ENCODE assay signal across 17 cellular contexts in genomic region chr9:27540537-27540936, GRCh38. TPM values are rescaled to one million over a fixed set of nuclear protein-coding genes. Genes with fewer than 3 reads are reported as not detected.
DNase-seq lines count a peak whose midpoint lies in the region; ATAC-seq and TF ChIP-seq lines count a peak whose summit lies in the region.
"Had no signal": no experiment of that assay in that cellular context is flagged by ENCODE, and none has a peak within 500 bp of the region (broad histone marks: within the 10 kb centered on the region; RNA-seq: fewer than 3 reads in every experiment).

No MANE protein-coding gene starts in this region.

- H3K27me3 ChIP-seq in lower lobe of right lung (ENCODE audit: low read depth): no peaks in the 10 kb centered on the region
- H3K27me3 ChIP-seq in thoracic aorta (replicated peaks; ENCODE audit: insufficient read depth): no peaks in the 10 kb centered on the region
- no peaks in the 10 kb centered on the region for H3K27me3 ChIP-seq in H7 (ENCODE audit: control insufficient read depth, insufficient read depth, low read length)
- H3K27me3 ChIP-seq: BLaER1 had no signal

- no peak for ATAC-seq in lower lobe of right lung
- no peak for ATAC-seq in thoracic aorta (ENCODE audit: insufficient number of reproducible peaks, low FRiP score, low read depth)
- ATAC-seq in GM21717 (IDR thresholded peaks at IDR 0.05; ENCODE audit: unreplicated experiment): no peak

- peaks cover 41% of the 10 kb centered on the region for H3K4me1 ChIP-seq in lower lobe of right lung
- H3K4me1 ChIP-seq in thoracic aorta (ENCODE audit: control insufficient read depth in 1 of 2, low read depth in 2 of 2): peaks cover 36 to 65% of the 10 kb centered on the region in 2 donors
- H3K4me1 ChIP-seq: BLaER1 had no signal

- H3K9me3 Mint-ChIP-seq in dendritic cell treated with granulocyte-macrophage colony-stimulating factor and Interleukin-4, amounts not matched to agents 40 ng/mL and 50 ng/mL, for 4 days: no peaks in the 10 kb centered on the region

- TF ChIP-seq CTCF in lower lobe of right lung (IDR thresholded peaks at IDR 0.05) (no peak), thoracic aorta (IDR thresholded peaks at IDR 0.05) (no peak)

- DNase-seq in M059J (ENCODE audit: low read depth) (peak; percentile 39), lower lobe of right lung (no peak), thoracic aorta (ENCODE audit: low spot score) (no peak), H7 (no peak), foreskin melanocyte (no peak)
- no peak for DNase-seq in activated CD4-positive, alpha-beta T cell treated with anti-CD3 and anti-CD28 coated beads for 1 hour
- DNase-seq: activated CD4-positive, CD25-positive, alpha-beta regulatory T cell treated with anti-CD3 and anti-CD28 coated beads, Interleukin-2, amount 50 U/mL, for 72 hours; activated effector memory CD4-positive, alpha-beta T cell treated with Interleukin-2 at 50 U/mL for 16 hours; NCI-H2081; NCI-H526; T1000 had no signal

- peaks cover 87% of the 10 kb centered on the region for H3K36me3 Mint-ChIP-seq in dendritic cell treated with granulocyte-macrophage colony-stimulating factor and Interleukin-4, amounts not matched to agents 40 ng/mL and 50 ng/mL, for 4 days (ENCODE audit: low read depth)

- peaks cover 24% of the 10 kb centered on the region for H3K4me1 Mint-ChIP-seq in dendritic cell treated with granulocyte-macrophage colony-stimulating factor and Interleukin-4, amounts not matched to agents 40 ng/mL and 50 ng/mL, for 4 days (ENCODE audit: low read depth)

- intact Hi-C loops in dendritic cell treated with granulocyte-macrophage colony-stimulating factor and Interleukin-4, amounts not matched to agents 40 ng/mL and 50 ng/mL, for 4 days (cut with micrococcal nuclease): loop anchor here (10.0 kb wide), 1 partner anchor 534 kb away; no protein-coding TSS in a partner anchor
- intact Hi-C loops in lower lobe of right lung (cut with DNase I): no loop called here

- no peaks in the 10 kb centered on the region for H3K27me3 Mint-ChIP-seq in dendritic cell treated with granulocyte-macrophage colony-stimulating factor and Interleukin-4, amounts not matched to agents 40 ng/mL and 50 ng/mL, for 4 days

- H3K27ac ChIP-seq in lower lobe of right lung (peak overlapping the region; percentile 53), thoracic aorta (peak overlapping the region; percentile 56 to 88)
- H3K27ac ChIP-seq: BLaER1 had no signal

- H3K4me3 ChIP-seq in lower lobe of right lung (no peak overlapping the region), thoracic aorta (peak overlapping the region; percentile 43), H7 (ENCODE audit: insufficient read depth, low read depth, low read length) (no peak overlapping the region)
- H3K4me3 ChIP-seq: BLaER1 had no signal

- H3K4me3 Mint-ChIP-seq in dendritic cell treated with granulocyte-macrophage colony-stimulating factor and Interleukin-4, amounts not matched to agents 40 ng/mL and 50 ng/mL, for 4 days: no peak overlapping the region

- H3K9me3 ChIP-seq in lower lobe of right lung (no peaks in the 10 kb centered on the region), thoracic aorta (no peaks in the 10 kb centered on the region)
- H3K9me3 ChIP-seq: BLaER1 had no signal

- H3K36me3 ChIP-seq in lower lobe of right lung (peaks cover 12% of the 10 kb centered on the region), thoracic aorta (no peaks in the 10 kb centered on the region), H7 (replicated peaks; ENCODE audit: control insufficient read depth, insufficient read depth, low read length) (peaks cover 3% of the 10 kb centered on the region; the same call in 1 of the 2 replicates)

- H3K27ac Mint-ChIP-seq in dendritic cell treated with granulocyte-macrophage colony-stimulating factor and Interleukin-4, amounts not matched to agents 40 ng/mL and 50 ng/mL, for 4 days: peak overlapping the region; percentile 26

RNA-seq across cellular contexts. Expression of gene MOB3B, which starts 10.9 kb away (rescaled TPM):
- 0.15 and 0.25 TPM in 2 replicates for total RNA-seq in M059J (2014; rRNA removed; shearing (Covaris generic))
- 22.7 TPM for total RNA-seq in lower lobe of right lung
- total RNA-seq in thoracic aorta: 10 to 100 TPM in 1 of 2 donors, 1 to 10 TPM in 1; 6.6 to 11.1 TPM
- 6.9 and 7.9 TPM in 2 replicates for total RNA-seq in H7 (2014; rRNA removed; shearing (Covaris generic))

RNA-seq across cellular contexts. Expression of gene IFNK, which starts 16.4 kb away (rescaled TPM):
- total RNA-seq in M059J (2014; rRNA removed; shearing (Covaris generic)): not detected in 2 replicates
- total RNA-seq in lower lobe of right lung: not detected
- not detected for total RNA-seq in thoracic aorta
- total RNA-seq in H7 (2014; rRNA removed; shearing (Covaris generic)): not detected in 2 replicates
- total RNA-seq: chondrocyte, H4, OCI-LY7 had no signal

RNA-seq across cellular contexts. Expression of gene C9orf72, which starts 32.7 kb away (rescaled TPM):
- 2.9 and 5.8 TPM in 2 replicates for total RNA-seq in M059J (2014; rRNA removed; shearing (Covaris generic))
- 28.9 TPM for total RNA-seq in lower lobe of right lung
- 10 to 100 TPM; 19.4 to 25.6 TPM for total RNA-seq in thoracic aorta
- total RNA-seq in H7 (2014; rRNA removed; shearing (Covaris generic)): 16.5 and 27.6 TPM in 2 replicates
